Comparison of ENCODE assay signal across 2 cellular contexts in genomic region chr22:37295213-37295886, GRCh38.
TF ChIP-seq lines count a peak whose summit lies in the region.

No MANE protein-coding gene starts in this region.

TF ChIP-seq in H1, 55 proteins besides CTCF, POLR2A, EP300 and RAD21:
- TF ChIP-seq CEBPB (IDR thresholded peaks at IDR 0.05; ENCODE audit: low read depth, low read length) (no peak), SAP30 (IDR thresholded peaks at IDR 0.05; ENCODE audit: insufficient read depth, insufficient replicate concordance, low read length) (no peak), NRF1 (IDR thresholded peaks at IDR 0.05; ENCODE audit: low read depth, low read length) (no peak), TAF1 (IDR thresholded peaks at IDR 0.05; ENCODE audit: low read depth, low read length) (no peak), CTBP2 (IDR thresholded peaks at IDR 0.05; ENCODE audit: borderline replicate concordance, insufficient read depth, insufficient read length, low read length) (no peak), MAX (IDR thresholded peaks at IDR 0.05) (no peak), MAFK (IDR thresholded peaks at IDR 0.05; ENCODE audit: low read depth, low read length) (no peak)

TF ChIP-seq in SK-N-SH, 30 proteins besides CTCF, POLR2A, EP300 and RAD21:
- TF ChIP-seq EZH2phosphoT487 (IDR thresholded peaks at IDR 0.05; ENCODE audit: borderline replicate concordance, low read depth) (no peak), IRF3 (IDR thresholded peaks at IDR 0.05; ENCODE audit: low read depth, low read length) (no peak), SMC3 (IDR thresholded peaks at IDR 0.05; ENCODE audit: low read depth, low read length) (no peak), TAF1 (IDR thresholded peaks at IDR 0.05; ENCODE audit: borderline replicate concordance, low read depth, low read length) (no peak), MEF2A (IDR thresholded peaks at IDR 0.05; ENCODE audit: borderline replicate concordance, low read depth) (no peak), RFX5 (IDR thresholded peaks at IDR 0.05; ENCODE audit: low read length) (no peak), RXRA (IDR thresholded peaks at IDR 0.05; ENCODE audit: borderline replicate concordance, low read depth) (no peak), POLR2AphosphoS5 (IDR thresholded peaks at IDR 0.05; ENCODE audit: low read depth, low read length) (no peak), PBX3 (IDR thresholded peaks at IDR 0.05) (no peak), MAX (IDR thresholded peaks at IDR 0.05; ENCODE audit: low read depth) (no peak), JUND (IDR thresholded peaks at IDR 0.05) (no peak), FOXM1 (IDR thresholded peaks at IDR 0.05; ENCODE audit: low read depth) (no peak), GATA2 (CRISPR knock-in tag; IDR thresholded peaks at IDR 0.05) (no peak), NFIC (IDR thresholded peaks at IDR 0.05; ENCODE audit: borderline replicate concordance) (no peak), NRF1 (IDR thresholded peaks at IDR 0.05; ENCODE audit: low read depth, low read length) (no peak), ELF1 (IDR thresholded peaks at IDR 0.05) (no peak)
